In genomic region chr10:96288151-96288621, GRCh38 we compare ENCODE assay signal across 9 cellular contexts. TPM values are rescaled to one million over a fixed set of nuclear protein-coding genes. Genes with fewer than 3 reads are reported as not detected.
A peak's percentile ranks its signal among the peaks of the same experiment; 100 is the strongest.
DNase-seq lines count a peak whose midpoint lies in the region; ATAC-seq and FAIRE-seq lines count a peak whose summit lies in the region.
"Had no signal": no experiment of that assay in that cellular context is flagged by ENCODE, and none has a peak within 500 bp of the region (broad histone marks: within the 10 kb centered on the region; RNA-seq: fewer than 3 reads in every experiment).

No MANE protein-coding gene starts in this region.

- H3K27me3 Mint-ChIP-seq in naive B cell = no peaks in the 10 kb centered on the region

- no peak overlapping the region for H3K27ac ChIP-seq in substantia nigra (ENCODE audit: low read depth, low read length, poor library complexity, severe bottlenecking)

- ATAC-seq in GM21576 (IDR thresholded peaks at IDR 0.05; ENCODE audit: unreplicated experiment) (peak; percentile 50), naive B cell (ENCODE audit: low read depth in 2 of 2) (peak; percentile 89 to 90)

- H3K4me1 Mint-ChIP-seq in naive B cell = peaks cover 63 to 83% (median 69%) of the 10 kb centered on the region in 3 donors

- DNase-seq in GM18507 (ENCODE audit: extremely low spot score, insufficient read length, low read depth) (no peak), naive B cell (peak; percentile 81), substantia nigra (lab: John Stamatoyannopoulos, UW) (no peak), HUDEP-2 (lab: John Stamatoyannopoulos, UW; ENCODE audit: unreplicated experiment in 76 of 76) (no peak), cerebellar cortex (ENCODE audit: low spot score) (no peak), NCI-H1105 treated with DMSO at 0.1 percent for 48 hours (lab: John Stamatoyannopoulos, UW) (no peak)
- DNase-seq in Jurkat, Clone E6-1 (ENCODE audit: low read depth, low spot score) = no peak

- H3K36me3 Mint-ChIP-seq in naive B cell = peaks cover 0 to 2% of the 10 kb centered on the region in 2 donors

- peak overlapping the region; percentile 81 to 93 (median 86) for H3K4me3 Mint-ChIP-seq in naive B cell

- H3K4me3 ChIP-seq in Jurkat, Clone E6-1 (ENCODE audit: low read length) = peak overlapping the region; percentile 15

- peaks cover 0 to under 1% (median 0%) of the 10 kb centered on the region in 7 donors for H3K9me3 Mint-ChIP-seq in naive B cell

- peak overlapping the region; percentile 84 to 98 (median 94) for H3K27ac Mint-ChIP-seq in naive B cell

- peak; percentile 99 for FAIRE-seq in GM18507 (lab: Jason Lieb, UNC)
- FAIRE-seq: astrocyte had no signal

RNA-seq across cellular contexts. Expression of gene DNTT, which starts 16.0 kb away (rescaled TPM):
- polyA plus RNA-seq in Jurkat, Clone E6-1 (2012; ENCODE audit: insufficient read depth, insufficient read length) = 0.44 TPM
- polyA plus RNA-seq in naive B cell (ENCODE audit: low read depth in 6 of 6) = under 1 TPM in 1 of 6 donors, not detected in 5; 0.21 TPM

RNA-seq across cellular contexts. Expression of gene BLNK, which starts 16.8 kb away (rescaled TPM):
- polyA plus RNA-seq in Jurkat, Clone E6-1 (2012; ENCODE audit: insufficient read depth, insufficient read length) = not detected
- 100 to 1,000 TPM; 152 to 280 (median 196) TPM for polyA plus RNA-seq in naive B cell (ENCODE audit: low read depth in 6 of 6)
